ENCODE assay signal across 21 cellular contexts in the genomic region with DNA sequence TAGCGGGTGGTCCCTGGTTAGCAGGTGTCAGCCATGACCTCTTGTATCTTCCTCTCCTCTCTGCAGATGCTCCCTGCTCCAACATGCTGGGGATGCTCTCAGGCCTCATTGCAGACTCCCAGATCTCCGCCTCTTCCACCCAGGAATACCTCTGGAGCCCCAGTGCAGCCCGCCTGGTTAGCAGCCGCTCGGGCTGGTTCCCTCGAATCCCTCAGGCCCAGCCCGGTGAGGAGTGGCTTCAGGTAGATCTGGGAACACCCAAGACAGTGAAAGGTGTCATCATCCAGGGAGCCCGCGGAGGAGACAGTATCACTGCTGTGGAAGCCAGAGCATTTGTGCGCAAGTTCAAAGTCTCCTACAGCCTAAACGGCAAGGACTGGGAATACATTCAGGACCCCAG.
DNase-seq lines count a peak whose midpoint lies in the region; ATAC-seq and TF ChIP-seq lines count a peak whose summit lies in the region.
"Had no signal": no experiment of that assay in that cellular context is flagged by ENCODE, and none has a peak within 500 bp of the region (broad histone marks: within the 10 kb centered on the region; RNA-seq: fewer than 3 reads in every experiment).

No MANE protein-coding gene starts in this region.

- H3K9me3 ChIP-seq in Caco-2 (no peaks in the 10 kb centered on the region), esophagus muscularis mucosa (no peaks in the 10 kb centered on the region), muscle layer of colon (ENCODE audit: low read length) (no peaks in the 10 kb centered on the region), sigmoid colon (no peaks in the 10 kb centered on the region), left ventricle myocardium inferior (replicated peaks) (no peaks in the 10 kb centered on the region)
- H3K9me3 ChIP-seq: A549, BE2C, BLaER1 had no signal

- H3K9ac ChIP-seq in muscle layer of colon (ENCODE audit: low read length), result no peak overlapping the region
- H3K9ac ChIP-seq: BLaER1 had no signal

- TF ChIP-seq POLR2A in esophagus muscularis mucosa (IDR thresholded peaks at IDR 0.05; ENCODE audit: low read depth) (no peak), sigmoid colon (IDR thresholded peaks at IDR 0.05) (no peak)

- H3K27ac ChIP-seq in esophagus muscularis mucosa (replicated peaks in 1 of 4) (peak overlapping the region; percentile 80 to 98 (median 90)), muscle layer of colon (ENCODE audit: low read depth, low read length) (peak overlapping the region; percentile 6), sigmoid colon (peak overlapping the region; percentile 86 to 99 (median 94)), left ventricle myocardium inferior (replicated peaks) (no peak overlapping the region)
- H3K27ac ChIP-seq: 22Rv1, BLaER1 had no signal

- TF ChIP-seq EP300 in esophagus muscularis mucosa (IDR thresholded peaks at IDR 0.05) (no peak), sigmoid colon (IDR thresholded peaks at IDR 0.05) (no peak)

- CTCF ChIA-PET in Caco-2 (lab: Charles Lee), result no interaction called here
- CTCF ChIA-PET in activated CD4-positive, alpha-beta memory T cell treated with anti-CD3 and anti-CD28 coated beads for 36 hours (lab: Charles Lee), result no interaction called here

- peaks cover 19% of the 10 kb centered on the region for H3K4me1 Mint-ChIP-seq in Caco-2 (ENCODE audit: low read depth, unreplicated experiment)
- no peaks in the 10 kb centered on the region for H3K4me1 Mint-ChIP-seq in activated CD4-positive, alpha-beta memory T cell treated with anti-CD3 and anti-CD28 coated beads for 36 hours (ENCODE audit: low read depth)
- H3K4me1 Mint-ChIP-seq: CD4-positive, alpha-beta memory T cell; CD4-positive, CD25-positive, alpha-beta regulatory T cell; CD8-positive, alpha-beta memory T cell had no signal

- DNase-seq in Caco-2 (no peak), esophagus muscularis mucosa (ENCODE audit: extremely low spot score) (no peak), sigmoid colon (peak; percentile 63), AG08396 (ENCODE audit: low spot score) (no peak), left ventricle myocardium inferior (no peak)
- no peak for DNase-seq in activated CD4-positive, alpha-beta memory T cell treated with anti-CD3 and anti-CD28 coated beads for 36 hours
- DNase-seq: BE2C; C1 segment of cervical spinal cord; Calu3; CD4-positive, alpha-beta memory T cell; CD4-positive, CD25-positive, alpha-beta regulatory T cell; CD8-positive, alpha-beta memory T cell; COR-L47; DMS79 treated with DMSO at 0.1 percent for 48 hours; GF-D8 had no signal

- intact Hi-C loops in Caco-2 (cut with micrococcal nuclease; ENCODE audit: unreplicated experiment) (no loop called here), esophagus muscularis mucosa (cut with DNase I) (no loop called here), sigmoid colon (cut with DNase I) (no loop called here), left ventricle myocardium inferior (cut with micrococcal nuclease) (no loop called here)
- intact Hi-C loops in activated CD4-positive, alpha-beta memory T cell treated with anti-CD3 and anti-CD28 coated beads for 36 hours (cut with micrococcal nuclease), result no loop called here

- no peak overlapping the region for H3K4me3 Mint-ChIP-seq in Caco-2 (ENCODE audit: unreplicated experiment)
- no peak overlapping the region for H3K4me3 Mint-ChIP-seq in activated CD4-positive, alpha-beta memory T cell treated with anti-CD3 and anti-CD28 coated beads for 36 hours
- H3K4me3 Mint-ChIP-seq: CD14-positive monocyte; CD4-positive, alpha-beta memory T cell; CD4-positive, CD25-positive, alpha-beta regulatory T cell; CD8-positive, alpha-beta memory T cell had no signal

- 93% methylated on average over 9 of the region's 11 CpGs for WGBS in esophagus muscularis mucosa
- 95 to 96% methylated on average over 11 of the region's 11 CpGs for WGBS in sigmoid colon, 2 donors

- peaks cover 66% of the 10 kb centered on the region for H3K36me3 Mint-ChIP-seq in Caco-2 (ENCODE audit: insufficient read depth, unreplicated experiment)
- no peaks in the 10 kb centered on the region for H3K36me3 Mint-ChIP-seq in activated CD4-positive, alpha-beta memory T cell treated with anti-CD3 and anti-CD28 coated beads for 36 hours
- H3K36me3 Mint-ChIP-seq: CD14-positive monocyte; CD4-positive, alpha-beta memory T cell; CD4-positive, CD25-positive, alpha-beta regulatory T cell; CD8-positive, alpha-beta memory T cell had no signal

- peak overlapping the region; percentile 70 for H3K27ac Mint-ChIP-seq in Caco-2 (ENCODE audit: unreplicated experiment)
- no peak overlapping the region for H3K27ac Mint-ChIP-seq in activated CD4-positive, alpha-beta memory T cell treated with anti-CD3 and anti-CD28 coated beads for 36 hours
- H3K27ac Mint-ChIP-seq: CD14-positive monocyte; CD4-positive, alpha-beta memory T cell; CD4-positive, CD25-positive, alpha-beta regulatory T cell; CD8-positive, alpha-beta memory T cell had no signal

- H3K4me1 ChIP-seq in Caco-2 (peaks cover 11% of the 10 kb centered on the region), esophagus muscularis mucosa (peaks cover 0 to 84% (median 77%) of the 10 kb centered on the region in 4 donors), muscle layer of colon (ENCODE audit: insufficient read depth, low read length) (peaks cover 42% of the 10 kb centered on the region), sigmoid colon (peaks cover 0 to 57% (median 38%) of the 10 kb centered on the region in 4 donors), left ventricle myocardium inferior (peaks cover 5% of the 10 kb centered on the region)
- H3K4me1 ChIP-seq: BLaER1 had no signal

- TF ChIP-seq CTCF in Caco-2 (IDR thresholded peaks at IDR 0.05; ENCODE audit: insufficient read depth in 1 of 2, low read depth in 1 of 2, low read length in 1 of 2, severe bottlenecking in 1 of 2, unreplicated experiment in 1 of 2) (no peak), esophagus muscularis mucosa (IDR thresholded peaks at IDR 0.05) (no peak), sigmoid colon (IDR thresholded peaks at IDR 0.05) (no peak), left ventricle myocardium inferior (IDR thresholded peaks at IDR 0.05; ENCODE audit: borderline replicate concordance) (no peak)

- H3K9me3 Mint-ChIP-seq in Caco-2 (ENCODE audit: unreplicated experiment), result no peaks in the 10 kb centered on the region
- H3K9me3 Mint-ChIP-seq in activated CD4-positive, alpha-beta memory T cell treated with anti-CD3 and anti-CD28 coated beads for 36 hours, result no peaks in the 10 kb centered on the region
- H3K9me3 Mint-ChIP-seq: CD14-positive monocyte; CD4-positive, alpha-beta memory T cell; CD4-positive, CD25-positive, alpha-beta regulatory T cell; CD8-positive, alpha-beta memory T cell had no signal

- POLR2A ChIA-PET in Caco-2 (lab: Charles Lee), result no interaction called here
- POLR2A ChIA-PET in activated CD4-positive, alpha-beta memory T cell treated with anti-CD3 and anti-CD28 coated beads for 36 hours (lab: Charles Lee), result no interaction called here

- H3K36me3 ChIP-seq in Caco-2 (ENCODE audit: control insufficient read depth, insufficient read depth, low read length) (peaks cover 2% of the 10 kb centered on the region; the same call in 1 of the 2 replicates), esophagus muscularis mucosa (peaks cover 13 to 98% (median 73%) of the 10 kb centered on the region in 4 donors), muscle layer of colon (ENCODE audit: insufficient read depth, low read length) (peaks cover 99% of the 10 kb centered on the region), sigmoid colon (peaks cover 64 to 98% (median 85%) of the 10 kb centered on the region in 4 donors), left ventricle myocardium inferior (peaks cover 17% of the 10 kb centered on the region)
- H3K36me3 ChIP-seq: BE2C had no signal

- BruUV-seq in Caco-2 (replicated peaks; lab: Mats Ljungman, UMichigan), result no TSS peak

- no peak for ATAC-seq in HG02973 (IDR thresholded peaks at IDR 0.05; ENCODE audit: unreplicated experiment)
- ATAC-seq: A549 had no signal

- H3K27me3 Mint-ChIP-seq in Caco-2 (ENCODE audit: insufficient read depth, unreplicated experiment), result no peaks in the 10 kb centered on the region
- peaks cover 9% of the 10 kb centered on the region for H3K27me3 Mint-ChIP-seq in activated CD4-positive, alpha-beta memory T cell treated with anti-CD3 and anti-CD28 coated beads for 36 hours

- H3K4me3 ChIP-seq in Caco-2 (ENCODE audit: low read depth, low read length) (no peak overlapping the region), esophagus muscularis mucosa (no peak overlapping the region), muscle layer of colon (ENCODE audit: low read depth in 1 of 2, low read length in 2 of 2) (no peak overlapping the region), sigmoid colon (no peak overlapping the region), left ventricle myocardium inferior (no peak overlapping the region)
- H3K4me3 ChIP-seq: A549, BLaER1 had no signal

- H3K27me3 ChIP-seq in Caco-2 (replicated peaks; ENCODE audit: control insufficient read depth, insufficient read depth, low read length) (no peaks in the 10 kb centered on the region), esophagus muscularis mucosa (no peaks in the 10 kb centered on the region), muscle layer of colon (ENCODE audit: control insufficient read depth in 1 of 2, insufficient read depth in 2 of 2, low read length in 2 of 2) (no peaks in the 10 kb centered on the region), sigmoid colon (no peaks in the 10 kb centered on the region), left ventricle myocardium inferior (ENCODE audit: low read depth) (no peaks in the 10 kb centered on the region)
- H3K27me3 ChIP-seq: BE2C, BLaER1 had no signal
